24 cellular contexts compared by ENCODE assay signal in the genomic region with DNA sequence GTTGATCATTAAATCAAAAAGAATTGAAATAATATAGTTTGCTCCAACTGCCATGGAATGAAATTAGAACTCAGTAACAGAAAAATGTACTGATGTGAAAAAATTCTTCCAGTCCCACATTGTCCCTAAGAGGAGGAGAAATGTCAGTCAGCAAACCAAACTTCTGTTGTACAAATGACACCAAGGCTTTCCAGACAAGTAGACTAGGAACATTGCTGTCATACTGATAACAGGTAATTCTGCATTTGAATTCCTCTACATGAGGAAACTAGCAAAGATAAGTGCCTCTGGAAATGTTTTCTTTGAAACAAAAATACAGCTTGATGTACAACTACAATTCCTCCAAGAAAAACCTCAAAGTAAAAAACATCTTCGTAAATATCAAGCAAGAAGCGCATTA.
"Had no signal": no experiment of that assay in that cellular context is flagged by ENCODE, and none has a peak within 500 bp of the region (broad histone marks: within the 10 kb centered on the region; RNA-seq: fewer than 3 reads in every experiment).

No MANE protein-coding gene starts in this region.

- DNase-seq: activated CD4-positive, alpha-beta memory T cell treated with anti-CD3 and anti-CD28 coated beads for 36 hours; activated CD4-positive, alpha-beta T cell treated with anti-CD3 and anti-CD28 coated beads, Interleukin-2, amount 10 ng/mL, durations not matched to agents 24 days and 14 days; activated CD4-positive, CD25-positive, alpha-beta regulatory T cell treated with anti-CD3 and anti-CD28 coated beads, Interleukin-2, amount 50 U/mL, for 72 hours; activated CD8-positive, alpha-beta memory T cell treated with anti-CD3 and anti-CD28 coated beads, Interleukin-2, amount 50 U/mL, for 4 hours; activated gamma-delta T cell; activated T-cell treated with anti-CD3 and anti-CD28 coated beads, Interleukin-2, amount 50 U/mL, for 1 hour; caudate nucleus; endodermal cell; esophagus squamous epithelium; kidney glomerular epithelial cell; naive B cell; ovary; right lobe of liver; stimulated activated CD4-positive, alpha-beta T cell treated with anti-CD3 and anti-CD28 coated beads, Interleukin-2, amount 100 ng/mL, for 48 hours; stimulated activated naive CD8-positive, alpha-beta T cell treated with anti-CD3 and anti-CD28 coated beads, Interleukin-15, Interleukin-2, amounts not matched to agents 100 U/mL and 50 U/mL, for 24 hours; T-helper 2 cell; testis; transverse colon; uterus had no signal

- H3K4me3 Mint-ChIP-seq: activated CD4-positive, alpha-beta memory T cell treated with anti-CD3 and anti-CD28 coated beads for 36 hours; activated CD4-positive, alpha-beta T cell treated with anti-CD3 and anti-CD28 coated beads, Interleukin-2, amount 10 ng/mL, durations not matched to agents 24 days and 14 days; activated T-helper 1 cell treated with anti-CD3 and anti-CD28 coated beads, Interleukin-12 subunit alpha, Interleukin-12 subunit beta, Interleukin-2, Interleukin-4 antibody, amounts not matched to agents 30 ng/mL and 10 ng/mL and 1 ng/mL, durations not matched to agents 14 hours and 24 hours and 36 hours; brain; endodermal cell; naive B cell had no signal

- H3K27ac Mint-ChIP-seq: activated CD4-positive, alpha-beta T cell treated with anti-CD3 and anti-CD28 coated beads, Interleukin-2, amount 10 ng/mL, durations not matched to agents 24 days and 14 days; activated naive CD4-positive, alpha-beta T cell treated with anti-CD3 and anti-CD28 coated beads, Interleukin-2, amount 50 U/mL, for 72 hours; activated T-helper 1 cell treated with anti-CD3 and anti-CD28 coated beads, Interleukin-12 subunit alpha, Interleukin-12 subunit beta, Interleukin-2, Interleukin-4 antibody, amounts not matched to agents 30 ng/mL and 10 ng/mL and 1 ng/mL, durations not matched to agents 14 hours and 24 hours and 36 hours; brain; endodermal cell; progenitor cell of endocrine pancreas had no signal

- ATAC-seq: left lobe of liver; right lobe of liver; stimulated activated naive CD8-positive, alpha-beta T cell treated with anti-CD3 and anti-CD28 coated beads, Interleukin-15, Interleukin-2, amounts not matched to agents 100 U/mL and 50 U/mL, for 24 hours had no signal

- H3K9me3 Mint-ChIP-seq: activated CD4-positive, alpha-beta memory T cell treated with anti-CD3 and anti-CD28 coated beads for 36 hours; activated CD4-positive, alpha-beta T cell treated with anti-CD3 and anti-CD28 coated beads, Interleukin-2, amount 10 ng/mL, durations not matched to agents 24 days and 14 days; activated naive CD4-positive, alpha-beta T cell treated with anti-CD3 and anti-CD28 coated beads, Interleukin-2, amount 50 U/mL, for 72 hours; naive B cell had no signal

- H3K27me3 Mint-ChIP-seq: activated CD4-positive, alpha-beta memory T cell treated with anti-CD3 and anti-CD28 coated beads for 36 hours; activated CD4-positive, alpha-beta T cell treated with anti-CD3 and anti-CD28 coated beads, Interleukin-2, amount 10 ng/mL, durations not matched to agents 24 days and 14 days; brain; naive B cell; progenitor cell of endocrine pancreas had no signal
